Comparison of ENCODE assay signal across 3 cellular contexts in genomic region chr1:94100129-94100784, GRCh38.
A peak's percentile ranks its signal among the peaks of the same experiment; 100 is the strongest.
TF ChIP-seq lines count a peak whose summit lies in the region.

No MANE protein-coding gene starts in this region.

TF ChIP-seq in SK-N-SH treated with all-trans-retinoic acid at 6 μM for 48 hours, 23 proteins besides CTCF, POLR2A, EP300 and RAD21:
- TF ChIP-seq TSHZ2 (CRISPR knock-in tag; IDR thresholded peaks at IDR 0.05) (no peak), ZFP3 (CRISPR knock-in tag; IDR thresholded peaks at IDR 0.05) (peak; percentile 96)

TF ChIP-seq in SK-N-SH, 30 proteins besides CTCF, POLR2A, EP300 and RAD21:
- TF ChIP-seq ZBTB33 (IDR thresholded peaks at IDR 0.05; ENCODE audit: borderline replicate concordance, low read depth) (no peak), NRF1 (IDR thresholded peaks at IDR 0.05; ENCODE audit: low read depth, low read length) (no peak), GABPA (IDR thresholded peaks at IDR 0.05; ENCODE audit: low read depth) (no peak), FOXJ3 (CRISPR knock-in tag; IDR thresholded peaks at IDR 0.05) (no peak)

TF ChIP-seq in endothelial cell of umbilical vein, 7 proteins besides CTCF, POLR2A, EP300 and RAD21:
- no peak for TF ChIP-seq EZH2 (IDR thresholded peaks at IDR 0.05; ENCODE audit: borderline replicate concordance, low read depth, low read length, severe bottlenecking)
- no peak for TF ChIP-seq GATA2 (IDR thresholded peaks at IDR 0.05; ENCODE audit: insufficient read depth, insufficient read length, low read depth, low read length)
- no peak for TF ChIP-seq FOS (IDR thresholded peaks at IDR 0.05; ENCODE audit: borderline replicate concordance, insufficient read depth, low read length)
- TF ChIP-seq POLR2AphosphoS5 (IDR thresholded peaks at IDR 0.05; ENCODE audit: insufficient read depth, low read depth, low read length), result no peak
